20 cellular contexts compared by ENCODE assay signal in the genomic region with DNA sequence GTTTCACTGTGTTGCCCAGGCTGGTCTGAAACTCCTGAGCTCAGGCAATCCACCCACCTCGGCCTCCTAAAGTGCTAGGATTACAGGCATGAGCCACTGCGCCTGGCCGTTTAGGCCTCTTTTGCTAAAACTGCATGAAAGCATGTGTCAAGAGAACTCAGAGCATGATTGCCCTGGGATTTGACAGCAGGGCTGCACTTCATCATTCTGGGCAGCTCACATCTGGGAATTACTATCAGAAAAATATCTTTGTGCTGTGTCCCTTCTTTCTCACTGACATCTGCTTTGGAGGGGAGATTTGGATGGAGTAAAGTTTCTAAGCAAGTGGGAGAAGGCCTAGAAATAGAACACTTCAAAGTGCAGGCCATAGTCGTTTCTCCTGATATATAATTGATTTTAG. TPM values are rescaled to one million over a fixed set of nuclear protein-coding genes. Genes with fewer than 3 reads are reported as not detected.
A peak's percentile ranks its signal among the peaks of the same experiment; 100 is the strongest.
DNase-seq lines count a peak whose midpoint lies in the region; TF ChIP-seq lines count a peak whose summit lies in the region.
"Had no signal": no experiment of that assay in that cellular context is flagged by ENCODE, and none has a peak within 500 bp of the region (broad histone marks: within the 10 kb centered on the region; RNA-seq: fewer than 3 reads in every experiment).

No MANE protein-coding gene starts in this region.

- H3K36me3 Mint-ChIP-seq in brain (no peaks in the 10 kb centered on the region), nephron (ENCODE audit: low read depth) (no peaks in the 10 kb centered on the region)
- H3K36me3 Mint-ChIP-seq: CD4-positive, CD25-positive, alpha-beta regulatory T cell had no signal

- H3K27me3 Mint-ChIP-seq in brain = no peaks in the 10 kb centered on the region
- H3K27me3 Mint-ChIP-seq in nephron (ENCODE audit: low read depth) = no peaks in the 10 kb centered on the region

- H3K27ac Mint-ChIP-seq in brain (peak overlapping the region in 3 of 5 experiments; percentile 7 to 82 (median 51)), nephron (peak overlapping the region; percentile 53 to 85 (median 79))
- H3K27ac Mint-ChIP-seq: CD4-positive, CD25-positive, alpha-beta regulatory T cell; H9 had no signal

- H3K27ac ChIP-seq in cardiac muscle cell (peak overlapping the region; percentile 92), suprapubic skin (no peak overlapping the region)

- no peak for TF ChIP-seq CTCF in cardiac muscle cell (IDR thresholded peaks at IDR 0.05; ENCODE audit: low read depth, low read length)
- TF ChIP-seq CTCF in brain (conservative IDR thresholded peaks at IDR 0.05) = no peak
- TF ChIP-seq CTCF in nephron (IDR thresholded peaks at IDR 0.05; ENCODE audit: unreplicated experiment in 3 of 3) = no peak
- TF ChIP-seq CTCF in suprapubic skin (IDR thresholded peaks at IDR 0.05) = no peak

- H3K27me3 ChIP-seq in cardiac muscle cell = no peaks in the 10 kb centered on the region
- H3K27me3 ChIP-seq in suprapubic skin = no peaks in the 10 kb centered on the region

- H3K4me1 Mint-ChIP-seq in brain = peaks cover 10% of the 10 kb centered on the region
- peaks cover 24% of the 10 kb centered on the region for H3K4me1 Mint-ChIP-seq in nephron
- H3K4me1 Mint-ChIP-seq: CD4-positive, CD25-positive, alpha-beta regulatory T cell; H9 had no signal

- H3K4me3 ChIP-seq in cardiac muscle cell (no peak overlapping the region), suprapubic skin (no peak overlapping the region)

- H3K9me3 ChIP-seq in cardiac muscle cell (ENCODE audit: low read depth) (no peaks in the 10 kb centered on the region), suprapubic skin (no peaks in the 10 kb centered on the region)

- intact Hi-C loops in cardiac septum (cut with DNase I) = no loop called here

- H3K9me3 Mint-ChIP-seq in brain = no peaks in the 10 kb centered on the region
- H3K9me3 Mint-ChIP-seq in nephron = no peaks in the 10 kb centered on the region
- H3K9me3 Mint-ChIP-seq: H9 had no signal

- H3K4me3 Mint-ChIP-seq in brain = no peak overlapping the region
- no peak overlapping the region for H3K4me3 Mint-ChIP-seq in nephron
- H3K4me3 Mint-ChIP-seq: CD4-positive, CD25-positive, alpha-beta regulatory T cell; H9 had no signal

- WGBS in suprapubic skin = 60% methylated on average over 4 of the region's 4 CpGs

- peak; percentile 19 to 69 for DNase-seq in cardiac muscle cell (ENCODE audit: low read depth in 1 of 2, low spot score in 1 of 2)
- no peak for DNase-seq in cardiac septum (ENCODE audit: low spot score)
- no peak for DNase-seq in SW480 (ENCODE audit: low spot score)
- no peak for DNase-seq in suprapubic skin (ENCODE audit: low spot score in 2 of 2)
- DNase-seq in CD1c-positive myeloid dendritic cell (ENCODE audit: extremely low spot score) = no peak
- no peak for DNase-seq in HT-29 (ENCODE audit: low spot score)
- DNase-seq: 8988T; CD4-positive, CD25-positive, alpha-beta regulatory T cell; COR-L47; DMS 273 treated with DMSO at 0.1 percent for 48 hours; DND-41; H9; NCI-H1048; NCI-H1436 treated with DMSO at 0.1 percent for 48 hours; NCI-H2029; NCI-H446 treated with DMSO at 0.1 percent for 48 hours; OCI-M1; SHP77 had no signal

- H3K36me3 ChIP-seq in cardiac muscle cell (no peaks in the 10 kb centered on the region), suprapubic skin (no peaks in the 10 kb centered on the region)

- no peak for TF ChIP-seq POLR2A in suprapubic skin (IDR thresholded peaks at IDR 0.05)

- no peak for TF ChIP-seq EP300 in suprapubic skin (IDR thresholded peaks at IDR 0.05)

- peaks cover 35% of the 10 kb centered on the region for H3K4me1 ChIP-seq in cardiac muscle cell (ENCODE audit: low read depth)
- H3K4me1 ChIP-seq in suprapubic skin = no peaks in the 10 kb centered on the region

RNA-seq across cellular contexts. Expression of a gene that starts 59.6 kb away (rescaled TPM):
- total RNA-seq in cardiac muscle cell (36.9 and 42.6 TPM in 2 replicates), cardiac septum (38.3 TPM), suprapubic skin (10 to 100 TPM; 23.7 to 38.8 (median 38.4) TPM)
- polyA plus RNA-seq in cardiac muscle cell (30.9 and 43.4 TPM in 2 replicates), brain (ENCODE audit: insufficient read depth, low read depth, low replicate concordance) (56.2 TPM)
- total RNA-seq in HT-29 (2014; rRNA removed; shearing (Covaris generic)) = 64.7 and 74.5 TPM in 2 replicates

Comparison
In these comparisons a context has a peak if more than half of its experiments do, and no peak if none do; other contexts are left out.
1. DNase-seq: peak in cardiac muscle cell (2 of 2); none in cardiac septum (single experiment), SW480 (single experiment), suprapubic skin (0 of 2), CD1c-positive myeloid dendritic cell (single experiment) and HT-29 (single experiment).